In the genomic region with DNA sequence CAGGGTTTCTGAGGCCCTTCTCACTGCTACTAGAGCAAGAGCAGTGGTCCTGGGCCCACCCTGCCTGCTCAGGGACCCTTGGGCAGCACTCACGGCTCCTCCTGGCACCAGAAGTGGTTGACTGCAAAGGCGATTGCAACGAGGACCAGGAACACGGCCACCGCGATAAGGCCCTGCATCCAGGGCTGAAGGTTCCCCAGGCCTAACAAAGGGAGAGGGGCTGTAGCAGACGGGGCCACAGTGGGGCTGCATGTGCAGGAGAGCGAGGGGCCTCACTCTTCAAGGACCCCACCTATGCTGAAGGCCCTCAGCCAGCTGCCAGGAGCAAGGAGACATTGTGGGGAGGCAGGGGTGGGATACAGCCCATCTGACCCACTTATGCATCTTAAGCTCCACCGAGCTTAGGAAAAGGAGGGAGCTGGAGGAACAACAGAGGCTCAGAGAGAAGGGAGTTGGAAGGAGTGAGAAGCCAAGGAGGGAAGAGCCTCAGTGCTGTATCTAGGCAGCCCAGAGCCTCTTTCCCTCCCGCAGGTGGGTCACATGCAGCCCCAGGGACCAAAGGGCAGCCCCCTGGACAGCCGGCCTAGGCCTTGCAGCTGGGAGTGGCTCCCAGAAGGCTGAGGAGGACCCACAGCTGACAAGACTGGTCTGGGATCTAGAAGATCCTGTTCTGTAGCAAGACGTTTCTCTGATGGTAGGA, we compare ENCODE assay signal across 1 cellular context.
A peak's percentile ranks its signal among the peaks of the same experiment; 100 is the strongest.
TF ChIP-seq lines count a peak whose summit lies in the region.

No MANE protein-coding gene starts in this region.

TF ChIP-seq in HepG2, 621 proteins besides CTCF, POLR2A, EP300 and RAD21 (continued from another document and continues in another):
- TF ChIP-seq, protein P1, sequence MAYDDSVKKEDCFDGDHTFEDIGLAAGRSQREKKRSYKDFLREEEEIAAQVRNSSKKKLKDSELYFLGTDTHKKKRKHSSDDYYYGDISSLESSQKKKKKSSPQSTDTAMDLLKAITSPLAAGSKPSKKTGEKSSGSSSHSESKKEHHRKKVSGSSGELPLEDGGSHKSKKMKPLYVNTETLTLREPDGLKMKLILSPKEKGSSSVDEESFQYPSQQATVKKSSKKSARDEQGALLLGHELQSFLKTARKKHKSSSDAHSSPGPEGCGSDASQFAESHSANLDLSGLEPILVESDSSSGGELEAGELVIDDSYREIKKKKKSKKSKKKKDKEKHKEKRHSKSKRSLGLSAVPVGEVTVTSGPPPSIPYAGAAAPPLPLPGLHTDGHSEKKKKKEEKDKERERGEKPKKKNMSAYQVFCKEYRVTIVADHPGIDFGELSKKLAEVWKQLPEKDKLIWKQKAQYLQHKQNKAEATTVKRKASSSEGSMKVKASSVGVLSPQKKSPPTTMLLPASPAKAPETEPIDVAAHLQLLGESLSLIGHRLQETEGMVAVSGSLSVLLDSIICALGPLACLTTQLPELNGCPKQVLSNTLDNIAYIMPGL (CRISPR knock-in tag; IDR thresholded peaks at IDR 0.05; ENCODE audit: borderline replicate concordance in 1 of 2, low read depth in 1 of 2): 0 out of 4 replicates have a peak, but pooled peaks of 1 of the 2 experiments have one; percentile 8
- TF ChIP-seq, protein P2, sequence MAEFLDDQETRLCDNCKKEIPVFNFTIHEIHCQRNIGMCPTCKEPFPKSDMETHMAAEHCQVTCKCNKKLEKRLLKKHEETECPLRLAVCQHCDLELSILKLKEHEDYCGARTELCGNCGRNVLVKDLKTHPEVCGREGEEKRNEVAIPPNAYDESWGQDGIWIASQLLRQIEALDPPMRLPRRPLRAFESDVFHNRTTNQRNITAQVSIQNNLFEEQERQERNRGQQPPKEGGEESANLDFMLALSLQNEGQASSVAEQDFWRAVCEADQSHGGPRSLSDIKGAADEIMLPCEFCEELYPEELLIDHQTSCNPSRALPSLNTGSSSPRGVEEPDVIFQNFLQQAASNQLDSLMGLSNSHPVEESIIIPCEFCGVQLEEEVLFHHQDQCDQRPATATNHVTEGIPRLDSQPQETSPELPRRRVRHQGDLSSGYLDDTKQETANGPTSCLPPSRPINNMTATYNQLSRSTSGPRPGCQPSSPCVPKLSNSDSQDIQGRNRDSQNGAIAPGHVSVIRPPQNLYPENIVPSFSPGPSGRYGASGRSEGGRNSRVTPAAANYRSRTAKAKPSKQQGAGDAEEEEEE (CRISPR knock-in tag; IDR thresholded peaks at IDR 0.05; ENCODE audit: borderline replicate concordance): no peak
- TF ChIP-seq ZNF234 (CRISPR knock-in tag; conservative IDR thresholded peaks at IDR 0.05) (no peak), ZNF354B (CRISPR knock-in tag; IDR thresholded peaks at IDR 0.05) (0 out of 2 replicates have a peak, but pooled peaks have one; percentile 57), ZZZ3 (CRISPR knock-in tag; IDR thresholded peaks at IDR 0.05; ENCODE audit: borderline replicate concordance) (no peak), TAF15 (IDR thresholded peaks at IDR 0.05; ENCODE audit: low read depth, low read length, poor library complexity, severe bottlenecking) (no peak), ZNF232 (CRISPR knock-in tag; IDR thresholded peaks at IDR 0.05; ENCODE audit: borderline replicate concordance) (no peak), ZBTB38 (CRISPR knock-in tag; IDR thresholded peaks at IDR 0.05) (0 out of 2 replicates have a peak, but pooled peaks have one; percentile 20), PRMT3 (CRISPR knock-in tag; IDR thresholded peaks at IDR 0.05; ENCODE audit: borderline replicate concordance, low read depth) (no peak), TCF7 (IDR thresholded peaks at IDR 0.05; ENCODE audit: low read depth) (no peak), RXRB (CRISPR knock-in tag; IDR thresholded peaks at IDR 0.05; ENCODE audit: borderline replicate concordance) (no peak), NR2F6 (IDR thresholded peaks at IDR 0.05) (no peak), NR2F6 (CRISPR knock-in tag; IDR thresholded peaks at IDR 0.05) (0 out of 2 replicates have a peak, but pooled peaks have one; percentile 28), SKI (IDR thresholded peaks at IDR 0.05; ENCODE audit: partially characterized antibody) (no peak), GLI4 (CRISPR knock-in tag; IDR thresholded peaks at IDR 0.05; ENCODE audit: borderline replicate concordance) (no peak), ZSCAN30 (CRISPR knock-in tag; IDR thresholded peaks at IDR 0.05) (no peak), ZNF629 (CRISPR knock-in tag; conservative IDR thresholded peaks at IDR 0.05) (no peak), ZNF615 (CRISPR knock-in tag; IDR thresholded peaks at IDR 0.05; ENCODE audit: borderline replicate concordance) (no peak), ZNF567 (CRISPR knock-in tag; IDR thresholded peaks at IDR 0.05; ENCODE audit: borderline replicate concordance) (no peak), ZNF510 (CRISPR knock-in tag; IDR thresholded peaks at IDR 0.05; ENCODE audit: low read depth) (no peak), MEF2D (CRISPR knock-in tag; IDR thresholded peaks at IDR 0.05) (no peak), ZNF296 (CRISPR knock-in tag; conservative IDR thresholded peaks at IDR 0.05) (0 out of 2 replicates have a peak, but pooled peaks have one; percentile 13), NFYC (CRISPR knock-in tag; IDR thresholded peaks at IDR 0.05) (no peak), ZNF879 (CRISPR knock-in tag; IDR thresholded peaks at IDR 0.05) (no peak), ZNF703 (CRISPR knock-in tag; IDR thresholded peaks at IDR 0.05; ENCODE audit: borderline replicate concordance) (no peak), SP4 (CRISPR knock-in tag; IDR thresholded peaks at IDR 0.05) (no peak), RFX1 (IDR thresholded peaks at IDR 0.05) (no peak), ZSCAN9 (CRISPR knock-in tag; IDR thresholded peaks at IDR 0.05; ENCODE audit: borderline replicate concordance) (no peak), BORCS8-MEF2B (CRISPR knock-in tag; IDR thresholded peaks at IDR 0.05) (no peak)
- TF ChIP-seq, protein P3, sequence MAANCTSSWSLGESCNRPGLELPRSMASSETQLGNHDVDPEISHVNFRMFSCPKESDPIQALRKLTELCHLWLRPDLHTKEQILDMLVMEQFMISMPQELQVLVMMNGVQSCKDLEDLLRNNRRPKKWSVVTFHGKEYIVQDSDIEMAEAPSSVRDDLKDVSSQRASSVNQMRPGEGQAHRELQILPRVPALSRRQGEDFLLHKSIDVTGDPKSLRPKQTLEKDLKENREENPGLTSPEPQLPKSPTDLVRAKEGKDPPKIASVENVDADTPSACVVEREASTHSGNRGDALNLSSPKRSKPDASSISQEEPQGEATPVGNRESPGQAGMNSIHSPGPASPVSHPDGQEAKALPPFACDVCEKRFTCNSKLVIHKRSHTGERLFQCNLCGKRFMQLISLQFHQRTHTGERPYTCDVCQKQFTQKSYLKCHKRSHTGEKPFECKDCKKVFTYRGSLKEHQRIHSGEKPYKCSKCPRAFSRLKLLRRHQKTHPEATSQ (CRISPR knock-in tag; IDR thresholded peaks at IDR 0.05; ENCODE audit: borderline replicate concordance): no peak
- TF ChIP-seq, protein P4, sequence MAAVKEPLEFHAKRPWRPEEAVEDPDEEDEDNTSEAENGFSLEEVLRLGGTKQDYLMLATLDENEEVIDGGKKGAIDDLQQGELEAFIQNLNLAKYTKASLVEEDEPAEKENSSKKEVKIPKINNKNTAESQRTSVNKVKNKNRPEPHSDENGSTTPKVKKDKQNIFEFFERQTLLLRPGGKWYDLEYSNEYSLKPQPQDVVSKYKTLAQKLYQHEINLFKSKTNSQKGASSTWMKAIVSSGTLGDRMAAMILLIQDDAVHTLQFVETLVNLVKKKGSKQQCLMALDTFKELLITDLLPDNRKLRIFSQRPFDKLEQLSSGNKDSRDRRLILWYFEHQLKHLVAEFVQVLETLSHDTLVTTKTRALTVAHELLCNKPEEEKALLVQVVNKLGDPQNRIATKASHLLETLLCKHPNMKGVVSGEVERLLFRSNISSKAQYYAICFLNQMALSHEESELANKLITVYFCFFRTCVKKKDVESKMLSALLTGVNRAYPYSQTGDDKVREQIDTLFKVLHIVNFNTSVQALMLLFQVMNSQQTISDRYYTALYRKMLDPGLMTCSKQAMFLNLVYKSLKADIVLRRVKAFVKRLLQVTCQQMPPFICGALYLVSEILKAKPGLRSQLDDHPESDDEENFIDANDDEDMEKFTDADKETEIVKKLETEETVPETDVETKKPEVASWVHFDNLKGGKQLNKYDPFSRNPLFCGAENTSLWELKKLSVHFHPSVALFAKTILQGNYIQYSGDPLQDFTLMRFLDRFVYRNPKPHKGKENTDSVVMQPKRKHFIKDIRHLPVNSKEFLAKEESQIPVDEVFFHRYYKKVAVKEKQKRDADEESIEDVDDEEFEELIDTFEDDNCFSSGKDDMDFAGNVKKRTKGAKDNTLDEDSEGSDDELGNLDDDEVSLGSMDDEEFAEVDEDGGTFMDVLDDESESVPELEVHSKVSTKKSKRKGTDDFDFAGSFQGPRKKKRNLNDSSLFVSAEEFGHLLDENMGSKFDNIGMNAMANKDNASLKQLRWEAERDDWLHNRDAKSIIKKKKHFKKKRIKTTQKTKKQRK (IDR thresholded peaks at IDR 0.05; ENCODE audit: low read length): no peak
- TF ChIP-seq, protein P5, sequence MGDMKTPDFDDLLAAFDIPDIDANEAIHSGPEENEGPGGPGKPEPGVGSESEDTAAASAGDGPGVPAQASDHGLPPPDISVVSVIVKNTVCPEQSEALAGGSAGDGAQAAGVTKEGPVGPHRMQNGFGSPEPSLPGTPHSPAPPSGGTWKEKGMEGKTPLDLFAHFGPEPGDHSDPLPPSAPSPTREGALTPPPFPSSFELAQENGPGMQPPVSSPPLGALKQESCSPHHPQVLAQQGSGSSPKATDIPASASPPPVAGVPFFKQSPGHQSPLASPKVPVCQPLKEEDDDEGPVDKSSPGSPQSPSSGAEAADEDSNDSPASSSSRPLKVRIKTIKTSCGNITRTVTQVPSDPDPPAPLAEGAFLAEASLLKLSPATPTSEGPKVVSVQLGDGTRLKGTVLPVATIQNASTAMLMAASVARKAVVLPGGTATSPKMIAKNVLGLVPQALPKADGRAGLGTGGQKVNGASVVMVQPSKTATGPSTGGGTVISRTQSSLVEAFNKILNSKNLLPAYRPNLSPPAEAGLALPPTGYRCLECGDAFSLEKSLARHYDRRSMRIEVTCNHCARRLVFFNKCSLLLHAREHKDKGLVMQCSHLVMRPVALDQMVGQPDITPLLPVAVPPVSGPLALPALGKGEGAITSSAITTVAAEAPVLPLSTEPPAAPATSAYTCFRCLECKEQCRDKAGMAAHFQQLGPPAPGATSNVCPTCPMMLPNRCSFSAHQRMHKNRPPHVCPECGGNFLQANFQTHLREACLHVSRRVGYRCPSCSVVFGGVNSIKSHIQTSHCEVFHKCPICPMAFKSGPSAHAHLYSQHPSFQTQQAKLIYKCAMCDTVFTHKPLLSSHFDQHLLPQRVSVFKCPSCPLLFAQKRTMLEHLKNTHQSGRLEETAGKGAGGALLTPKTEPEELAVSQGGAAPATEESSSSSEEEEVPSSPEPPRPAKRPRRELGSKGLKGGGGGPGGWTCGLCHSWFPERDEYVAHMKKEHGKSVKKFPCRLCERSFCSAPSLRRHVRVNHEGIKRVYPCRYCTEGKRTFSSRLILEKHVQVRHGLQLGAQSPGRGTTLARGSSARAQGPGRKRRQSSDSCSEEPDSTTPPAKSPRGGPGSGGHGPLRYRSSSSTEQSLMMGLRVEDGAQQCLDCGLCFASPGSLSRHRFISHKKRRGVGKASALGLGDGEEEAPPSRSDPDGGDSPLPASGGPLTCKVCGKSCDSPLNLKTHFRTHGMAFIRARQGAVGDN (CRISPR knock-in tag; IDR thresholded peaks at IDR 0.05): peak; percentile 88
- TF ChIP-seq, protein P6, sequence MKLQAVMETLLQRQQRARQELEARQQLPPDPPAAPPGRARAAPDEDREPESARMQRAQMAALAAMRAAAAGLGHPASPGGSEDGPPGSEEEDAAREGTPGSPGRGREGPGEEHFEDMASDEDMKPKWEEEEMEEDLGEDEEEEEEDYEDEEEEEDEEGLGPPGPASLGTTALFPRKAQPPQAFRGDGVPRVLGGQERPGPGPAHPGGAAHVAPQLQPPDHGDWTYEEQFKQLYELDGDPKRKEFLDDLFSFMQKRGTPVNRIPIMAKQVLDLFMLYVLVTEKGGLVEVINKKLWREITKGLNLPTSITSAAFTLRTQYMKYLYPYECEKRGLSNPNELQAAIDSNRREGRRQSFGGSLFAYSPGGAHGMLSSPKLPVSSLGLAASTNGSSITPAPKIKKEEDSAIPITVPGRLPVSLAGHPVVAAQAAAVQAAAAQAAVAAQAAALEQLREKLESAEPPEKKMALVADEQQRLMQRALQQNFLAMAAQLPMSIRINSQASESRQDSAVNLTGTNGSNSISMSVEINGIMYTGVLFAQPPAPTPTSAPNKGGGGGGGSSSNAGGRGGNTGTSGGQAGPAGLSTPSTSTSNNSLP (IDR thresholded peaks at IDR 0.05; ENCODE audit: low read depth, low read length): no peak
- TF ChIP-seq, protein P7, sequence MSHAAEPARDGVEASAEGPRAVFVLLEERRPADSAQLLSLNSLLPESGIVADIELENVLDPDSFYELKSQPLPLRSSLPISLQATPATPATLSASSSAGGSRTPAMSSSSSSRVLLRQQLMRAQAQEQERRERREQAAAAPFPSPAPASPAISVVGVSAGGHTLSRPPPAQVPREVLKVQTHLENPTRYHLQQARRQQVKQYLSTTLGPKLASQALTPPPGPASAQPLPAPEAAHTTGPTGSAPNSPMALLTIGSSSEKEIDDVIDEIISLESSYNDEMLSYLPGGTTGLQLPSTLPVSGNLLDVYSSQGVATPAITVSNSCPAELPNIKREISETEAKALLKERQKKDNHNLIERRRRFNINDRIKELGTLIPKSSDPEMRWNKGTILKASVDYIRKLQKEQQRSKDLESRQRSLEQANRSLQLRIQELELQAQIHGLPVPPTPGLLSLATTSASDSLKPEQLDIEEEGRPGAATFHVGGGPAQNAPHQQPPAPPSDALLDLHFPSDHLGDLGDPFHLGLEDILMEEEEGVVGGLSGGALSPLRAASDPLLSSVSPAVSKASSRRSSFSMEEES (CRISPR knock-in tag; IDR thresholded peaks at IDR 0.05): peak; percentile 81
- TF ChIP-seq, protein P8, sequence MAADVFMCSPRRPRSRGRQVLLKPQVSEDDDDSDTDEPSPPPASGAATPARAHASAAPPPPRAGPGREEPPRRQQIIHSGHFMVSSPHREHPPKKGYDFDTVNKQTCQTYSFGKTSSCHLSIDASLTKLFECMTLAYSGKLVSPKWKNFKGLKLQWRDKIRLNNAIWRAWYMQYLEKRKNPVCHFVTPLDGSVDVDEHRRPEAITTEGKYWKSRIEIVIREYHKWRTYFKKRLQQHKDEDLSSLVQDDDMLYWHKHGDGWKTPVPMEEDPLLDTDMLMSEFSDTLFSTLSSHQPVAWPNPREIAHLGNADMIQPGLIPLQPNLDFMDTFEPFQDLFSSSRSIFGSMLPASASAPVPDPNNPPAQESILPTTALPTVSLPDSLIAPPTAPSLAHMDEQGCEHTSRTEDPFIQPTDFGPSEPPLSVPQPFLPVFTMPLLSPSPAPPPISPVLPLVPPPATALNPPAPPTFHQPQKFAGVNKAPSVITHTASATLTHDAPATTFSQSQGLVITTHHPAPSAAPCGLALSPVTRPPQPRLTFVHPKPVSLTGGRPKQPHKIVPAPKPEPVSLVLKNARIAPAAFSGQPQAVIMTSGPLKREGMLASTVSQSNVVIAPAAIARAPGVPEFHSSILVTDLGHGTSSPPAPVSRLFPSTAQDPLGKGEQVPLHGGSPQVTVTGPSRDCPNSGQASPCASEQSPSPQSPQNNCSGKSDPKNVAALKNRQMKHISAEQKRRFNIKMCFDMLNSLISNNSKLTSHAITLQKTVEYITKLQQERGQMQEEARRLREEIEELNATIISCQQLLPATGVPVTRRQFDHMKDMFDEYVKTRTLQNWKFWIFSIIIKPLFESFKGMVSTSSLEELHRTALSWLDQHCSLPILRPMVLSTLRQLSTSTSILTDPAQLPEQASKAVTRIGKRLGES (CRISPR knock-in tag; IDR thresholded peaks at IDR 0.05; ENCODE audit: borderline replicate concordance): no peak
- TF ChIP-seq, protein P9, sequence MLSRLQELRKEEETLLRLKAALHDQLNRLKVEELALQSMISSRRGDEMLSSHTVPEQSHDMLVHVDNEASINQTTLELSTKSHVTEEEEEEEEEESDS (CRISPR knock-in tag; IDR thresholded peaks at IDR 0.05; ENCODE audit: borderline replicate concordance): 0 out of 2 replicates have a peak, but pooled peaks have one; percentile 61
- TF ChIP-seq, protein P10, sequence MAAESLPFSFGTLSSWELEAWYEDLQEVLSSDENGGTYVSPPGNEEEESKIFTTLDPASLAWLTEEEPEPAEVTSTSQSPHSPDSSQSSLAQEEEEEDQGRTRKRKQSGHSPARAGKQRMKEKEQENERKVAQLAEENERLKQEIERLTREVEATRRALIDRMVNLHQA (CRISPR knock-in tag; IDR thresholded peaks at IDR 0.05): no peak
